1 cellular context compared by ENCODE assay signal in the genomic region with DNA sequence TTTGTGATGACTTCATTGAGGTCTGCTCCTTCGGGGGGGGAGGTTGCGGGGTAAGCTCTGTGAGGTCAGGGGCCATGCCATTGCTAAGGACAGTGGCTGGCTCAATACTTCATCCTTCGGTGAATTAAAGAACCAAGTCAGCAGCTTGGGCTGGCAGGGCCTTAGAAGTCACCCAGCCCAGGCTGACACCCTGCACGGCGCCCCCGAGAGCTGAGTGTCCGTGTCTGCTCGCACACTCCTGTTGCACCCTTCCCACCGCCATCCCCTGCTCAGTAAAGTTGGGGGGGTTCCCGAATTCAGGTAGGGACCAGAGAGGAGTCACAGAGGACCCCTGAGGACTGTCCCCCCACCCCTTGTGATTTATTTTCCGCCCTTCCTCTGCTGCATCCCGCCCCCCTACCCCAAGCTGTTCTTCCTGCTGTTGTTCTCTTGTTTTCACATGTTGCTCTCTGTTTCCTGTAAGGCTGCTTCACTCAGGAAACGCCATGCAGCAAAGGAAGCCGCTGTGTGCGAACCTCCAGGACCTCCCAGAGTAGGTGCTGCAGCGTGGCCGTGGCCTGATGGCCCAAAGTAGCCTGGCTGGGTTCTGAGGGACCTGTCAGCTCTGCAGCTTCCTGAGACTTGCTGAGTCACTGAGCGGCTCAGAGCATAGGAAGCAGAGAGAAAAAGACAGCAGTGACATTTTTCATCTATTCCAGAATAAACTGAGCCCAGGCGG.
TF ChIP-seq lines count a peak whose summit lies in the region.

No MANE protein-coding gene starts in this region.

TF ChIP-seq in HepG2, 621 proteins besides CTCF, POLR2A, EP300 and RAD21:
- TF ChIP-seq ZNF777 (CRISPR knock-in tag; IDR thresholded peaks at IDR 0.05) (no peak), MAFF (IDR thresholded peaks at IDR 0.05; ENCODE audit: low read depth, low read length) (0 out of 2 replicates have a peak, but pooled peaks have one; percentile 9), NFE2L2 (IDR thresholded peaks at IDR 0.05; ENCODE audit: low read length) (peak; percentile 76), MAFK (conservative IDR thresholded peaks at IDR 0.05 in 1 of 2, IDR thresholded peaks at IDR 0.05 in 1 of 2; ENCODE audit: low read length in 2 of 2) (peak in 1 of 2 experiments; percentile 4; a peak in 1 of 4 replicates), NFE2 (CRISPR knock-in tag; IDR thresholded peaks at IDR 0.05) (peak; percentile 73; the same call in 1 of the 2 replicates)
- TF ChIP-seq, protein P1, sequence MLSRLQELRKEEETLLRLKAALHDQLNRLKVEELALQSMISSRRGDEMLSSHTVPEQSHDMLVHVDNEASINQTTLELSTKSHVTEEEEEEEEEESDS (CRISPR knock-in tag; IDR thresholded peaks at IDR 0.05; ENCODE audit: borderline replicate concordance), result no peak
- TF ChIP-seq, protein P2, sequence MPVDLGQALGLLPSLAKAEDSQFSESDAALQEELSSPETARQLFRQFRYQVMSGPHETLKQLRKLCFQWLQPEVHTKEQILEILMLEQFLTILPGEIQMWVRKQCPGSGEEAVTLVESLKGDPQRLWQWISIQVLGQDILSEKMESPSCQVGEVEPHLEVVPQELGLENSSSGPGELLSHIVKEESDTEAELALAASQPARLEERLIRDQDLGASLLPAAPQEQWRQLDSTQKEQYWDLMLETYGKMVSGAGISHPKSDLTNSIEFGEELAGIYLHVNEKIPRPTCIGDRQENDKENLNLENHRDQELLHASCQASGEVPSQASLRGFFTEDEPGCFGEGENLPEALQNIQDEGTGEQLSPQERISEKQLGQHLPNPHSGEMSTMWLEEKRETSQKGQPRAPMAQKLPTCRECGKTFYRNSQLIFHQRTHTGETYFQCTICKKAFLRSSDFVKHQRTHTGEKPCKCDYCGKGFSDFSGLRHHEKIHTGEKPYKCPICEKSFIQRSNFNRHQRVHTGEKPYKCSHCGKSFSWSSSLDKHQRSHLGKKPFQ (CRISPR knock-in tag; IDR thresholded peaks at IDR 0.05; ENCODE audit: insufficient replicate concordance), result no peak
